23 cellular contexts compared by ENCODE assay signal in the genomic region with DNA sequence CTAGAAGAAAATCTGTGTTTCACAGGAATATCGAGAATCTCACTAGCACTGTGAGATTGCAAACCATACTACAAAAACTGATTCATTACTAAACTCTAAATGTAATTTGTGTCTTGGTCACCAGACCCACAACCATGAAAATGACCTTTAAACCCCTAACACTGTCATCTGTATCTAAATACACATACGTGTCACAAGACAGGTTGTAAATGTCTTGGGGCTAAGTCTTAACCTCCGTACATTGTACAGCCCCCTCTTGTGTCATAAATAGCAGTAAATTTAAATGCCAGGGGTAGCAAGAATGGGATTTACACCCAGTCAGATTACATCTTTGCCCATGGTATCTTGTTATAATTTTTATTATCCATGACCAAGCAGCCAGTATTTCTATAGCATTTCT.
DNase-seq lines count a peak whose midpoint lies in the region; TF ChIP-seq lines count a peak whose summit lies in the region.
"Had no signal": no experiment of that assay in that cellular context is flagged by ENCODE, and none has a peak within 500 bp of the region (broad histone marks: within the 10 kb centered on the region; RNA-seq: fewer than 3 reads in every experiment).

No MANE protein-coding gene starts in this region.

- peaks cover 19 to 30% of the 10 kb centered on the region in 2 donors for H3K36me3 Mint-ChIP-seq in CD4-positive, alpha-beta memory T cell

- intact Hi-C loops in transverse colon (cut with DNase I; ENCODE audit: low total_unique reads) = no loop called here
- intact Hi-C loops in CD4-positive, alpha-beta memory T cell (cut with micrococcal nuclease) = loop anchor here (10.0 kb wide), 1 partner anchor 223 kb away; no protein-coding TSS in a partner anchor

- no peak overlapping the region for H3K27ac Mint-ChIP-seq in CD4-positive, alpha-beta memory T cell
- H3K27ac Mint-ChIP-seq: activated T-cell treated with anti-CD3 and anti-CD28 coated beads, Interleukin-2, amount 50 U/mL, for 72 hours had no signal

- no peaks in the 10 kb centered on the region for H3K4me1 Mint-ChIP-seq in CD4-positive, alpha-beta memory T cell

- H3K9me3 ChIP-seq in muscle layer of duodenum (ENCODE audit: control insufficient read depth in 1 of 2, low read length in 2 of 2) (no peaks in the 10 kb centered on the region), transverse colon (no peaks in the 10 kb centered on the region)
- H3K9me3 ChIP-seq in CD4-positive, alpha-beta memory T cell (ENCODE audit: control insufficient read depth in 1 of 2, low read length in 2 of 2) = no peaks in the 10 kb centered on the region
- H3K9me3 ChIP-seq: left lung, suprapubic skin had no signal

- peak overlapping the region; percentile 83 to 85 for H3K27ac ChIP-seq in coronary artery
- peak overlapping the region; percentile 74 for H3K27ac ChIP-seq in muscle layer of duodenum (ENCODE audit: low read length)
- peak overlapping the region; percentile 59 to 75 (median 70) for H3K27ac ChIP-seq in transverse colon
- no peak overlapping the region for H3K27ac ChIP-seq in CD4-positive, alpha-beta memory T cell (ENCODE audit: low read depth, low read length)
- H3K27ac ChIP-seq: suprapubic skin had no signal

- WGBS in transverse colon (ENCODE audit: low coverage in 1 of 2), 2 donors = 59 to 74% methylated on average over 3 of the region's 3 CpGs

- TF ChIP-seq CTCF in coronary artery (IDR thresholded peaks at IDR 0.05) (no peak), transverse colon (IDR thresholded peaks at IDR 0.05) (no peak)

- POLR2A ChIA-PET in CD4-positive, alpha-beta memory T cell (lab: Charles Lee; ENCODE audit: partially characterized antibody) = no interaction called here

- H3K27me3 Mint-ChIP-seq in CD4-positive, alpha-beta memory T cell = no peaks in the 10 kb centered on the region

- TF ChIP-seq EP300 in transverse colon (IDR thresholded peaks at IDR 0.05; ENCODE audit: low read depth) = no peak

- no peaks in the 10 kb centered on the region for H3K27me3 ChIP-seq in muscle layer of duodenum (ENCODE audit: low read depth, low read length)
- no peaks in the 10 kb centered on the region for H3K27me3 ChIP-seq in transverse colon
- no peaks in the 10 kb centered on the region for H3K27me3 ChIP-seq in CD4-positive, alpha-beta memory T cell (ENCODE audit: insufficient read depth, low read length)
- H3K27me3 ChIP-seq: left lung, suprapubic skin had no signal

- DNase-seq in HuH-7 (ENCODE audit: low spot score) (peak; percentile 30), coronary artery (ENCODE audit: low spot score) (no peak), transverse colon (no peak), NCI-H2196 treated with DMSO at 0.1 percent for 48 hours (lab: John Stamatoyannopoulos, UW; ENCODE audit: unreplicated experiment) (no peak)
- no peak for DNase-seq in stimulated activated CD4-positive, alpha-beta T cell treated with anti-CD3 and anti-CD28 coated beads, Interleukin-2, amount 100 ng/mL, for 24 hours
- no peak for DNase-seq in CD4-positive, alpha-beta memory T cell
- DNase-seq: activated CD4-positive, alpha-beta T cell treated with anti-CD3 and anti-CD28 coated beads for 1 hour; activated CD8-positive, alpha-beta memory T cell treated with anti-CD3 and anti-CD28 coated beads for 24 hours; activated naive CD4-positive, alpha-beta T cell treated with anti-CD3 and anti-CD28 coated beads, Interleukin-2, amount 50 U/mL, for 16 hours; activated T-cell treated with anti-CD3 and anti-CD28 coated beads, Interleukin-2, amount 50 U/mL, for 72 hours; cerebellar nuclear complex; effector CD8-positive, alpha-beta T cell; GDM1; glutamatergic neuron; H9; left lung; NCI-H1048; NCI-H2081 treated with DMSO at 0.1 percent for 48 hours; NCI-H524; RPMI8226; stimulated activated CD4-positive, alpha-beta T cell treated with anti-CD3 and anti-CD28 coated beads, Interleukin-12 subunit alpha, Interleukin-12 subunit beta, amount 100 ng/mL, for 4 hours had no signal

- CTCF ChIA-PET in CD4-positive, alpha-beta memory T cell (lab: Charles Lee; ENCODE audit: partially characterized antibody) = no interaction called here

- no peak for TF ChIP-seq POLR2A in transverse colon (IDR thresholded peaks at IDR 0.05)

- H3K4me1 ChIP-seq in muscle layer of duodenum (ENCODE audit: control insufficient read depth in 1 of 2, insufficient read depth in 2 of 2, low read length in 2 of 2) = peaks cover 6 to 27% of the 10 kb centered on the region in 2 donors
- H3K4me1 ChIP-seq in transverse colon = peaks cover 0 to 9% (median 3%) of the 10 kb centered on the region in 4 donors
- no peaks in the 10 kb centered on the region for H3K4me1 ChIP-seq in CD4-positive, alpha-beta memory T cell (ENCODE audit: insufficient read depth, low read length)

- H3K4me3 Mint-ChIP-seq in CD4-positive, alpha-beta memory T cell = no peak overlapping the region
- H3K4me3 Mint-ChIP-seq: activated T-cell treated with anti-CD3 and anti-CD28 coated beads, Interleukin-2, amount 50 U/mL, for 72 hours; H9 had no signal

- H3K36me3 ChIP-seq in muscle layer of duodenum (ENCODE audit: control insufficient read depth in 1 of 2, insufficient read depth in 2 of 2, low read length in 2 of 2) (peaks cover 22 to 24% of the 10 kb centered on the region in 2 donors), transverse colon (peaks cover 0 to 22% (median 0%) of the 10 kb centered on the region in 4 donors)
- H3K36me3 ChIP-seq in CD4-positive, alpha-beta memory T cell (ENCODE audit: insufficient read depth, low read length) = peaks cover 8% of the 10 kb centered on the region

- in situ Hi-C loops in transverse colon (cut with MboI; ENCODE audit: low pct_ligation_motif_present in 1 of 4, low pct_unique_long_range_greater_than_20kb in 1 of 4, low sequenced_read_pairs in 3 of 4) = no loop called here

- H3K4me3 ChIP-seq in coronary artery (no peak overlapping the region), muscle layer of duodenum (ENCODE audit: low read depth in 1 of 2, low read length in 2 of 2) (no peak overlapping the region), transverse colon (no peak overlapping the region)
- H3K4me3 ChIP-seq in CD4-positive, alpha-beta memory T cell (ENCODE audit: low read length in 2 of 2) = no peak overlapping the region
- H3K4me3 ChIP-seq: left lung, suprapubic skin had no signal

- no peaks in the 10 kb centered on the region for H3K9me3 Mint-ChIP-seq in CD4-positive, alpha-beta memory T cell
- H3K9me3 Mint-ChIP-seq: activated T-cell treated with anti-CD3 and anti-CD28 coated beads, Interleukin-2, amount 50 U/mL, for 72 hours; H9 had no signal
